1 cellular context compared by ENCODE assay signal in genomic region chr9:29312327-29312726, GRCh38.
TF ChIP-seq lines count a peak whose summit lies in the region.

No MANE protein-coding gene starts in this region.

TF ChIP-seq in HEK293, 187 proteins besides CTCF, POLR2A, EP300 and RAD21 (continued from another document):
- TF ChIP-seq TSHZ1 (tag by site-specific recombination; IDR thresholded peaks at IDR 0.05; ENCODE audit: borderline replicate concordance) = no peak
- TF ChIP-seq ZBTB21 (tag by site-specific recombination; IDR thresholded peaks at IDR 0.05) = no peak
- TF ChIP-seq ZBTB11 (tag by site-specific recombination; conservative IDR thresholded peaks at IDR 0.05; ENCODE audit: low read depth) = peak; percentile 42; the same call in 1 of the 2 replicates
- no peak for TF ChIP-seq ZNF529 (tag by site-specific recombination; IDR thresholded peaks at IDR 0.05; ENCODE audit: insufficient replicate concordance)
- no peak for TF ChIP-seq ZNF404 (tag by site-specific recombination; IDR thresholded peaks at IDR 0.05)
- peak; percentile 40 for TF ChIP-seq ZNF426 (tag by site-specific recombination; IDR thresholded peaks at IDR 0.05)
- no peak for TF ChIP-seq ZNF707 (tag by site-specific recombination; IDR thresholded peaks at IDR 0.05)
- TF ChIP-seq ZNF654 (tag by site-specific recombination; IDR thresholded peaks at IDR 0.05; ENCODE audit: low read depth) = peak; percentile 7; the same call in 1 of the 2 replicates
